In the genomic region with DNA sequence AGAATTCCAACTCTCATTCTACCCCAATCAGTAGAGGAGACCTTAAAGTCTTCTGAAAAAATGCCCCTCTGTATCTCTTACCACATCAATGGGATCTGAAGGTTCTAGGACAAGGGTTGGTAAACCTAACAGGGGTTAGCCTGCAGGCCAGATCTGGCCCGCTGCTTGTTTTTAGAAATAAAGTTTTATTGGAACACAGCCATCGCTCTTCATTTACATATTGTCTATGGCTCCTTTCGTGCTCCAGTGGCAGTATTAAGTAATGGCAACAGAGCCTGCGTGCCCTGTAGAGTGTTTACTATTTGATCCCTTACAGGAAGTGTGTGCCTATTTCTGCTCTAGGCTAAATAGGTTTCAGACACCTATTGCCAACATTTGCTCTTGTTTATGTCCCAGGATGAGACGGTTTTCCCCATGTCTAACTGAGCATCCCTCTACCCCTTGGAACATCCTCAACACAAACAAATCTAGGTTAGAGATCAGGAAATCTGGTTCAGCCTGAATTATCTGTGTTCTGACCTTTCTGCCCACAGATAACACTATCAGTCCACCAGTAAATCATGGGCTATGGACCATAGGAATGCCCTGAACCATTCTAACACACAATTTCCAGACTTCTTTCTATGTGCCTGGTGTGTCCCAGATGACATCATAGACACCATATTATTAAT, we compare ENCODE assay signal across 19 cellular contexts.
"Had no signal": no experiment of that assay in that cellular context is flagged by ENCODE, and none has a peak within 500 bp of the region (broad histone marks: within the 10 kb centered on the region; RNA-seq: fewer than 3 reads in every experiment).

No MANE protein-coding gene starts in this region.

- H3K27ac ChIP-seq: HL-60, SJSA1, SK-N-MC had no signal

- H3K4me3 ChIP-seq: MG63, SJSA1, SK-N-MC had no signal

- FAIRE-seq: HTR-8/SVneo, RCC 7860 had no signal

- H3K36me3 ChIP-seq: MG63, SJSA1 had no signal

- H3K9me3 ChIP-seq: MG63, SJSA1 had no signal

- H3K4me1 ChIP-seq: SJSA1 had no signal

- DNase-seq: KG1, MG63, NCI-H1092 treated with DMSO at 0.1 percent for 48 hours, NCI-H1436, NCI-H187, NCI-H2081, NCI-H2107, NCI-H226, NCI-H524, NCI-H69, NCI-H774, Right ventricle myocardium superior, RPMI8226, SIG-M5 had no signal
